ENCODE assay signal across 23 cellular contexts in genomic region chr5:3121813-3122212, GRCh38.
A peak's percentile ranks its signal among the peaks of the same experiment; 100 is the strongest.
DNase-seq lines count a peak whose midpoint lies in the region; ATAC-seq, FAIRE-seq and TF ChIP-seq lines count a peak whose summit lies in the region.
"Had no signal": no experiment of that assay in that cellular context is flagged by ENCODE, and none has a peak within 500 bp of the region (broad histone marks: within the 10 kb centered on the region; RNA-seq: fewer than 3 reads in every experiment).

No MANE protein-coding gene starts in this region.

- no peaks in the 10 kb centered on the region for H3K9me3 Mint-ChIP-seq in GM23338
- H3K9me3 Mint-ChIP-seq in nephron: no peaks in the 10 kb centered on the region

- peaks cover 12% of the 10 kb centered on the region for H3F3A ChIP-seq in GM23338 (replicated peaks; ENCODE audit: low read depth)

- no peaks in the 10 kb centered on the region for H3K9me2 ChIP-seq in GM23338 (ENCODE audit: insufficient read depth)

- no peak for FAIRE-seq in HTR-8/SVneo (lab: Jason Lieb, UNC)
- FAIRE-seq: A204.1, G401.6, GM12892, GM19239 had no signal

- H3K4me3 Mint-ChIP-seq in GM23338 (peak overlapping the region; percentile 61), nephron (peak overlapping the region in 2 of 3 experiments; percentile 53)
- H3K4me3 Mint-ChIP-seq: CD4-positive, CD25-positive, alpha-beta regulatory T cell had no signal

- DNase-seq in GM23338 (ENCODE audit: low spot score) (no peak), retina (peak; percentile 64), HTR-8/SVneo (ENCODE audit: insufficient read length, low spot score) (no peak), BE2C (no peak)
- DNase-seq: Calu3; CD4-positive, CD25-positive, alpha-beta regulatory T cell; GOT3; Karpas-422; MM.1S; NCI-H1105; NCI-H187; NCI-H446 treated with DMSO at 0.1 percent for 48 hours; NCI-H774; Peyer's patch; SHP77 had no signal

- H3K36me3 ChIP-seq in GM23338 (ENCODE audit: insufficient read depth) (no peaks in the 10 kb centered on the region), ectodermal cell (ENCODE audit: control insufficient read depth, insufficient read depth, low read length) (no peaks in the 10 kb centered on the region), BE2C (no peaks in the 10 kb centered on the region)
- H3K36me3 ChIP-seq: Peyer's patch had no signal

- H4K20me1 ChIP-seq in GM23338 (replicated peaks; ENCODE audit: insufficient read depth): no peaks in the 10 kb centered on the region

- 15 to 17% methylated on average over 21 of the region's 21 CpGs for WGBS in ectodermal cell, 2 experiments

- H3K27me3 ChIP-seq in GM23338 (ENCODE audit: insufficient read depth) (peaks cover 86% of the 10 kb centered on the region), ectodermal cell (ENCODE audit: control insufficient read depth, insufficient read depth, low read length, poor library complexity, severe bottlenecking) (no peaks in the 10 kb centered on the region), BE2C (no peaks in the 10 kb centered on the region)
- H3K27me3 ChIP-seq: Peyer's patch had no signal

- H3K9me3 ChIP-seq in ectodermal cell (ENCODE audit: control insufficient read depth, low read length): no peaks in the 10 kb centered on the region
- H3K9me3 ChIP-seq in BE2C: no peaks in the 10 kb centered on the region; the same call in 1 of the 2 replicates
- H3K9me3 ChIP-seq: Peyer's patch had no signal

- H3K79me2 ChIP-seq in GM23338 (replicated peaks; ENCODE audit: insufficient read depth): no peaks in the 10 kb centered on the region

- H3K4me1 ChIP-seq in GM23338 (ENCODE audit: insufficient read depth) (peaks cover 80% of the 10 kb centered on the region), ectodermal cell (ENCODE audit: control insufficient read depth, insufficient read depth, low read length) (peaks cover 74% of the 10 kb centered on the region), BE2C (no peaks in the 10 kb centered on the region)

- TF ChIP-seq CTCF in GM23338 (conservative IDR thresholded peaks at IDR 0.05; ENCODE audit: low read depth in 2 of 2) (no peak), nephron (IDR thresholded peaks at IDR 0.05; ENCODE audit: unreplicated experiment in 3 of 3) (no peak), BE2C (IDR thresholded peaks at IDR 0.05; ENCODE audit: low read depth, low read length) (no peak)

- H3K4me2 ChIP-seq in GM23338: peak overlapping the region; percentile 81

- H3K27me3 Mint-ChIP-seq in GM23338 (ENCODE audit: insufficient read depth, low read depth, poor library complexity) (peaks cover 84% of the 10 kb centered on the region), nephron (ENCODE audit: low read depth) (peaks cover 79% of the 10 kb centered on the region)

- ATAC-seq in GM23338: no peak
- ATAC-seq in GM21528 (IDR thresholded peaks at IDR 0.05; ENCODE audit: low FRiP score, unreplicated experiment): no peak
- ATAC-seq in GM21390 (IDR thresholded peaks at IDR 0.05; ENCODE audit: unreplicated experiment): no peak

- H3K36me3 Mint-ChIP-seq in GM23338 (ENCODE audit: low read depth): no peaks in the 10 kb centered on the region
- no peaks in the 10 kb centered on the region for H3K36me3 Mint-ChIP-seq in nephron (ENCODE audit: low read depth)
- H3K36me3 Mint-ChIP-seq: CD4-positive, CD25-positive, alpha-beta regulatory T cell had no signal

- H3K27ac ChIP-seq in GM23338 (ENCODE audit: low read depth) (no peak overlapping the region), ectodermal cell (ENCODE audit: insufficient read depth, low read depth, low read length, poor library complexity, severe bottlenecking) (peak overlapping the region; percentile 67)
- H3K27ac ChIP-seq: Peyer's patch had no signal

- H3K4me3 ChIP-seq in GM23338 (peak overlapping the region; percentile 51), ectodermal cell (ENCODE audit: insufficient read depth, low read depth, low read length) (no peak overlapping the region), BE2C (ENCODE audit: low read depth, low read length) (no peak overlapping the region)
- H3K4me3 ChIP-seq: Peyer's patch had no signal

- no peak overlapping the region for H3K27ac Mint-ChIP-seq in GM23338
- H3K27ac Mint-ChIP-seq in nephron: no peak overlapping the region
- H3K27ac Mint-ChIP-seq: CD4-positive, CD25-positive, alpha-beta regulatory T cell had no signal

- H3K4me1 Mint-ChIP-seq in GM23338 (peaks cover 80% of the 10 kb centered on the region), nephron (peaks cover 40% of the 10 kb centered on the region)
- H3K4me1 Mint-ChIP-seq: CD4-positive, CD25-positive, alpha-beta regulatory T cell had no signal

- H2AFZ ChIP-seq in GM23338: no peak overlapping the region

TF ChIP-seq in GM23338, 12 proteins besides CTCF, POLR2A, EP300 and RAD21:
- TF ChIP-seq CREB1 (CRISPR knock-in tag; IDR thresholded peaks at IDR 0.05; ENCODE audit: low read depth): no peak
- no peak for TF ChIP-seq POLR2AphosphoS5 (IDR thresholded peaks at IDR 0.05; ENCODE audit: low read depth)
- no peak for TF ChIP-seq ZNF114 (CRISPR knock-in tag; IDR thresholded peaks at IDR 0.05)
- TF ChIP-seq STAT1 (IDR thresholded peaks at IDR 0.05; ENCODE audit: unreplicated experiment): no peak
